1 cellular context compared by ENCODE assay signal in the genomic region with DNA sequence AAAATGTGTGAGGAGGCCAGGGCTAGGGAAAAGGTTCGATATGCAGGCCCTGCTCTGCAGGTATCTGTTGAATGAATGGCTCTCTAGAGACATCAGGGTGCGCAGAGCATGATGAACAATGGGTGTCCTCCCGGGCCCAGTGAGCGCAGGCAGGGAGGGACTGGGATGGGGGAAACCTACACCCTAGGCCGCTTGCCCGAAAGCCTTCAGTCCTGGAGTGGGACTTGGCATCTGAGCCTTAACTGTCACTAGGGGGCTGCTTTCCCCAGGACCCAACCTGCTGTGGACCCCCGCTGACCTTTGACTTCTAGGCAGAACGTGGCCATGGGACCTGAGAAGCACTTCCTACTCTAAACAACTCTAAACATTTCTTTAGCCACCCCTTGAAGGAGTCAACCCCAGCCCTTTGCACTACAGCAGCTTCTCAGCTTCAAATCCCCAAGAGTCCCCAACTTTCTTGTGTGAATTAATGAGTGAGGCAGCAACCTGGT.
TF ChIP-seq lines count a peak whose summit lies in the region.

No MANE protein-coding gene starts in this region.

TF ChIP-seq in A549, 52 proteins besides CTCF, POLR2A, EP300 and RAD21 (continued from another document):
- TF ChIP-seq, protein P1, sequence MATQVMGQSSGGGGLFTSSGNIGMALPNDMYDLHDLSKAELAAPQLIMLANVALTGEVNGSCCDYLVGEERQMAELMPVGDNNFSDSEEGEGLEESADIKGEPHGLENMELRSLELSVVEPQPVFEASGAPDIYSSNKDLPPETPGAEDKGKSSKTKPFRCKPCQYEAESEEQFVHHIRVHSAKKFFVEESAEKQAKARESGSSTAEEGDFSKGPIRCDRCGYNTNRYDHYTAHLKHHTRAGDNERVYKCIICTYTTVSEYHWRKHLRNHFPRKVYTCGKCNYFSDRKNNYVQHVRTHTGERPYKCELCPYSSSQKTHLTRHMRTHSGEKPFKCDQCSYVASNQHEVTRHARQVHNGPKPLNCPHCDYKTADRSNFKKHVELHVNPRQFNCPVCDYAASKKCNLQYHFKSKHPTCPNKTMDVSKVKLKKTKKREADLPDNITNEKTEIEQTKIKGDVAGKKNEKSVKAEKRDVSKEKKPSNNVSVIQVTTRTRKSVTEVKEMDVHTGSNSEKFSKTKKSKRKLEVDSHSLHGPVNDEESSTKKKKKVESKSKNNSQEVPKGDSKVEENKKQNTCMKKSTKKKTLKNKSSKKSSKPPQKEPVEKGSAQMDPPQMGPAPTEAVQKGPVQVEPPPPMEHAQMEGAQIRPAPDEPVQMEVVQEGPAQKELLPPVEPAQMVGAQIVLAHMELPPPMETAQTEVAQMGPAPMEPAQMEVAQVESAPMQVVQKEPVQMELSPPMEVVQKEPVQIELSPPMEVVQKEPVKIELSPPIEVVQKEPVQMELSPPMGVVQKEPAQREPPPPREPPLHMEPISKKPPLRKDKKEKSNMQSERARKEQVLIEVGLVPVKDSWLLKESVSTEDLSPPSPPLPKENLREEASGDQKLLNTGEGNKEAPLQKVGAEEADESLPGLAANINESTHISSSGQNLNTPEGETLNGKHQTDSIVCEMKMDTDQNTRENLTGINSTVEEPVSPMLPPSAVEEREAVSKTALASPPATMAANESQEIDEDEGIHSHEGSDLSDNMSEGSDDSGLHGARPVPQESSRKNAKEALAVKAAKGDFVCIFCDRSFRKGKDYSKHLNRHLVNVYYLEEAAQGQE (IDR thresholded peaks at IDR 0.05): no peak
- TF ChIP-seq PHF8 (IDR thresholded peaks at IDR 0.05; ENCODE audit: borderline replicate concordance, low read depth): no peak
- TF ChIP-seq ZNF302 (CRISPR knock-in tag; IDR thresholded peaks at IDR 0.05): no peak
- TF ChIP-seq, protein P2, sequence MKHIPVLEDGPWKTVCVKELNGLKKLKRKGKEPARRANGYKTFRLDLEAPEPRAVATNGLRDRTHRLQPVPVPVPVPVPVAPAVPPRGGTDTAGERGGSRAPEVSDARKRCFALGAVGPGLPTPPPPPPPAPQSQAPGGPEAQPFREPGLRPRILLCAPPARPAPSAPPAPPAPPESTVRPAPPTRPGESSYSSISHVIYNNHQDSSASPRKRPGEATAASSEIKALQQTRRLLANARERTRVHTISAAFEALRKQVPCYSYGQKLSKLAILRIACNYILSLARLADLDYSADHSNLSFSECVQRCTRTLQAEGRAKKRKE (CRISPR knock-in tag; IDR thresholded peaks at IDR 0.05; ENCODE audit: low read depth): no peak
- no peak for TF ChIP-seq HOXB13 (CRISPR knock-in tag; IDR thresholded peaks at IDR 0.05; ENCODE audit: low read depth)
- TF ChIP-seq KDM1A (IDR thresholded peaks at IDR 0.05; ENCODE audit: low read depth): no peak
